Comparison of ENCODE assay signal across 23 cellular contexts in genomic region chr5:1654786-1655495, GRCh38.
A peak's percentile ranks its signal among the peaks of the same experiment; 100 is the strongest.
DNase-seq lines count a peak whose midpoint lies in the region; ATAC-seq lines count a peak whose summit lies in the region.
"Had no signal": no experiment of that assay in that cellular context is flagged by ENCODE, and none has a peak within 500 bp of the region (broad histone marks: within the 10 kb centered on the region; RNA-seq: fewer than 3 reads in every experiment).

No MANE protein-coding gene starts in this region.

- DNase-seq in stimulated activated naive CD8-positive, alpha-beta T cell treated with anti-CD3 and anti-CD28 coated beads, Interleukin-15, Interleukin-2, amounts not matched to agents 100 U/mL and 50 U/mL, for 24 hours, result peak; percentile 2
- no peak for DNase-seq in stimulated activated naive CD8-positive, alpha-beta T cell treated with anti-CD3 and anti-CD28 coated beads, Interleukin-15, amount 100 ng/mL, for 72 hours
- DNase-seq in activated CD4-positive, alpha-beta memory T cell treated with anti-CD3 and anti-CD28 coated beads for 36 hours, result peak; percentile 7
- DNase-seq in memory B cell (ENCODE audit: low spot score in 2 of 2), result no peak
- no peak for DNase-seq in DMS 273 treated with DMSO at 0.1 percent for 48 hours (lab: John Stamatoyannopoulos, UW)
- no peak for DNase-seq in germinal center (ENCODE audit: low spot score)
- DNase-seq: activated CD4-positive, alpha-beta T cell treated with anti-CD3 and anti-CD28 coated beads, Interleukin-2, amount 50 U/mL, for 48 hours; activated gamma-delta T cell treated with Interleukin-2 at 50 U/mL for 16 hours; lower lobe of right lung; mucosa of descending colon; NCI-H1092; NCI-H187; NK-92 treated with Interleukin-12 subunit alpha and Interleukin-12 subunit beta, amount 100 ng/mL, for 24 hours; right cardiac atrium; SHP77; stimulated activated CD4-positive, alpha-beta T cell treated with anti-CD3 and anti-CD28 coated beads, Interleukin-12 subunit alpha, Interleukin-12 subunit beta, amount 100 ng/mL, for 4 hours; stimulated activated CD4-positive, alpha-beta T cell treated with anti-CD3 and anti-CD28 coated beads, Interleukin-4, amount 100 ng/mL, for 1 hour; SW 1271; T1000 had no signal

- H3K27me3 Mint-ChIP-seq in stimulated activated naive CD8-positive, alpha-beta T cell treated with anti-CD3 and anti-CD28 coated beads, Interleukin-15, amount 100 ng/mL, for 72 hours, result peaks cover 89% of the 10 kb centered on the region
- H3K27me3 Mint-ChIP-seq in activated CD4-positive, alpha-beta memory T cell treated with anti-CD3 and anti-CD28 coated beads for 36 hours, result peaks cover 35% of the 10 kb centered on the region
- peaks cover 16% of the 10 kb centered on the region for H3K27me3 Mint-ChIP-seq in memory B cell

- H3K4me1 Mint-ChIP-seq in stimulated activated naive CD8-positive, alpha-beta T cell treated with anti-CD3 and anti-CD28 coated beads, Interleukin-15, amount 100 ng/mL, for 72 hours, result peaks cover 26% of the 10 kb centered on the region
- peaks cover 3% of the 10 kb centered on the region for H3K4me1 Mint-ChIP-seq in activated CD4-positive, alpha-beta memory T cell treated with anti-CD3 and anti-CD28 coated beads for 36 hours (ENCODE audit: low read depth)
- peaks cover 16% of the 10 kb centered on the region for H3K4me1 Mint-ChIP-seq in memory B cell

- POLR2A ChIA-PET in activated CD4-positive, alpha-beta memory T cell treated with anti-CD3 and anti-CD28 coated beads for 36 hours (lab: Charles Lee), result no interaction called here

- ATAC-seq in stimulated activated naive CD8-positive, alpha-beta T cell treated with anti-CD3 and anti-CD28 coated beads, Interleukin-15, Interleukin-2, amounts not matched to agents 100 U/mL and 50 U/mL, for 24 hours, result no peak
- no peak for ATAC-seq in stimulated activated naive CD8-positive, alpha-beta T cell treated with anti-CD3 and anti-CD28 coated beads, Interleukin-15, amount 100 ng/mL, for 72 hours
- no peak for ATAC-seq in memory B cell (ENCODE audit: low read depth)
- ATAC-seq in HG02798 (IDR thresholded peaks at IDR 0.05; ENCODE audit: poor library complexity, unreplicated experiment), result no peak
- no peak for ATAC-seq in HG02852 (IDR thresholded peaks at IDR 0.05; ENCODE audit: unreplicated experiment)

- H3K4me3 Mint-ChIP-seq in stimulated activated naive CD8-positive, alpha-beta T cell treated with anti-CD3 and anti-CD28 coated beads, Interleukin-15, amount 100 ng/mL, for 72 hours, result no peak overlapping the region
- H3K4me3 Mint-ChIP-seq in activated CD4-positive, alpha-beta memory T cell treated with anti-CD3 and anti-CD28 coated beads for 36 hours, result no peak overlapping the region
- H3K4me3 Mint-ChIP-seq in memory B cell, result no peak overlapping the region

- H3K27ac Mint-ChIP-seq in stimulated activated naive CD8-positive, alpha-beta T cell treated with anti-CD3 and anti-CD28 coated beads, Interleukin-15, amount 100 ng/mL, for 72 hours, result no peak overlapping the region
- no peak overlapping the region for H3K27ac Mint-ChIP-seq in activated CD4-positive, alpha-beta memory T cell treated with anti-CD3 and anti-CD28 coated beads for 36 hours
- H3K27ac Mint-ChIP-seq in memory B cell, result peak overlapping the region; percentile 36
- H3K27ac Mint-ChIP-seq: brain, WTC11 had no signal

- no peaks in the 10 kb centered on the region for H3K9me3 Mint-ChIP-seq in stimulated activated naive CD8-positive, alpha-beta T cell treated with anti-CD3 and anti-CD28 coated beads, Interleukin-15, amount 100 ng/mL, for 72 hours
- no peaks in the 10 kb centered on the region for H3K9me3 Mint-ChIP-seq in activated CD4-positive, alpha-beta memory T cell treated with anti-CD3 and anti-CD28 coated beads for 36 hours
- H3K9me3 Mint-ChIP-seq in memory B cell, result no peaks in the 10 kb centered on the region
- H3K9me3 Mint-ChIP-seq: brain, WTC11 had no signal

- intact Hi-C loops in activated CD4-positive, alpha-beta memory T cell treated with anti-CD3 and anti-CD28 coated beads for 36 hours (cut with micrococcal nuclease), result no loop called here

- CTCF ChIA-PET in activated CD4-positive, alpha-beta memory T cell treated with anti-CD3 and anti-CD28 coated beads for 36 hours (lab: Charles Lee), result interaction anchor here (1.9 to 2.3 kb wide), 2 partner anchors 10 to 12 kb away, joined by 8 to 20 read pairs; no protein-coding TSS in a partner anchor

- H3K36me3 Mint-ChIP-seq in activated CD4-positive, alpha-beta memory T cell treated with anti-CD3 and anti-CD28 coated beads for 36 hours, result no peaks in the 10 kb centered on the region
- H3K36me3 Mint-ChIP-seq in memory B cell, result no peaks in the 10 kb centered on the region
- H3K36me3 Mint-ChIP-seq: brain, WTC11 had no signal

Comparison
In these comparisons a context has a peak if more than half of its experiments do, and no peak if none do; other contexts are left out.
1. DNase-seq: peak in stimulated activated naive CD8-positive, alpha-beta T cell treated with anti-CD3 and anti-CD28 coated beads, Interleukin-15, Interleukin-2, amounts not matched to agents 100 U/mL and 50 U/mL, for 24 hours (single experiment) and activated CD4-positive, alpha-beta memory T cell treated with anti-CD3 and anti-CD28 coated beads for 36 hours (single experiment); none in stimulated activated naive CD8-positive, alpha-beta T cell treated with anti-CD3 and anti-CD28 coated beads, Interleukin-15, amount 100 ng/mL, for 72 hours (0 of 2), memory B cell (0 of 2), DMS 273 treated with DMSO at 0.1 percent for 48 hours (single experiment) and germinal center (single experiment).